In the genomic region with DNA sequence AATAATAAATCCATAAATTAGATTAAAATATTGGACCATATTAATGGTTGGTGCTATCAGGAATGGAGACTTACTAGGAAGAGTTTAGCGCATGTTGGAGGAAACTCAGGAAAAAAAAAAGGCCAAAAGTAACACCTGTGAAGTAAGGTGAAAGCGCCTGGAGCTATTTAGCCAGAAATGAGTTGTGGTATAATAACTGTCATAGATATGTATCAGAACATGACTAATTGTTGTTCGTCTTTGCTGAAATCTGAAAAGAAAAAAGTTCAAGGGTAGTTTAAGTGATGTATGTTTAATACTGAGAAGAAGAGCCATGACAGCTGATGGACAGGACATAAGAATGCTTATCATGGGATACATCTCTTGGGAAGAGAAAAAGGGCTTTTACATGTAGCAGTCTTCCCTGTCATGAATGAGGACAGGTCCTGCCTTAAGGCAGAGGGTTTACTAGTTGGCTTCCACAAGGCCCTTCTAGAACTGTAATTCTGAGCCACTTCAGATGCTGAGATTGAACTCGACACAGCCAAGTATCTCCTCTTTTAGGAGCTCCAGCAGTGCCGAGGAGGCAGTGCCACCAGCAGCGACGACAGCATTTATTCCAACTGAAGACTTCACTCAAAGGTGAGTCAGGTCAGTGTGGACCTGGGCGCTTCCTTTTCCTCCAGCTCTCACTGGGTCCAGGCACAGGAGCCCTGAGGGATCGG, we compare ENCODE assay signal across 7 cellular contexts. TPM values are rescaled to one million over a fixed set of nuclear protein-coding genes. Genes with fewer than 3 reads are reported as not detected.
A peak's percentile ranks its signal among the peaks of the same experiment; 100 is the strongest.
DNase-seq lines count a peak whose midpoint lies in the region; ATAC-seq and TF ChIP-seq lines count a peak whose summit lies in the region.

No MANE protein-coding gene starts in this region.

- DNase-seq in HS-27A (ENCODE audit: low read depth) (peak; percentile 0), caudate nucleus (lab: John Stamatoyannopoulos, UW) (peak in 5 of 61 donors; percentile 35 to 66 (median 50)), natural killer cell (no peak), GF-D8 (lab: John Stamatoyannopoulos, UW) (no peak), UCSD-AML1 (lab: John Stamatoyannopoulos, UW; ENCODE audit: unreplicated experiment) (no peak)

- TF ChIP-seq CTCF in natural killer cell (IDR thresholded peaks at IDR 0.05) = no peak

- peaks cover 38 to 49% of the 10 kb centered on the region in 2 donors for H3K27me3 Mint-ChIP-seq in natural killer cell (ENCODE audit: low read depth in 2 of 2)

- H3K9me3 Mint-ChIP-seq in natural killer cell = no peaks in the 10 kb centered on the region

- peak overlapping the region; percentile 65 for H3K4me3 Mint-ChIP-seq in natural killer cell

- H3K4me1 Mint-ChIP-seq in natural killer cell = peaks cover 17 to 20% of the 10 kb centered on the region in 2 donors

- intact Hi-C loops in natural killer cell (cut with micrococcal nuclease) = no loop called here

- H3K27ac Mint-ChIP-seq in natural killer cell = peak overlapping the region in 1 of 2 donors; percentile 13

- H3K27ac ChIP-seq in caudate nucleus (ENCODE audit: low read depth, low read length) = peak overlapping the region; percentile 77

- peaks cover 8% of the 10 kb centered on the region for H3K36me3 Mint-ChIP-seq in natural killer cell

- peak; percentile 5 for ATAC-seq in GM18867 (IDR thresholded peaks at IDR 0.05; ENCODE audit: unreplicated experiment)
- peak in 1 of 3 donors; percentile 1 for ATAC-seq in natural killer cell
- ATAC-seq in HG03139 (IDR thresholded peaks at IDR 0.05; ENCODE audit: unreplicated experiment) = no peak

RNA-seq across cellular contexts. Expression of a gene that starts 0.9 kb away (rescaled TPM):
- total RNA-seq in natural killer cell = 1 to 10 TPM in 2 of 3 donors, under 1 TPM in 1; 0.80 to 7.9 (median 7.2) TPM
